ENCODE assay signal across 31 cellular contexts in the genomic region with DNA sequence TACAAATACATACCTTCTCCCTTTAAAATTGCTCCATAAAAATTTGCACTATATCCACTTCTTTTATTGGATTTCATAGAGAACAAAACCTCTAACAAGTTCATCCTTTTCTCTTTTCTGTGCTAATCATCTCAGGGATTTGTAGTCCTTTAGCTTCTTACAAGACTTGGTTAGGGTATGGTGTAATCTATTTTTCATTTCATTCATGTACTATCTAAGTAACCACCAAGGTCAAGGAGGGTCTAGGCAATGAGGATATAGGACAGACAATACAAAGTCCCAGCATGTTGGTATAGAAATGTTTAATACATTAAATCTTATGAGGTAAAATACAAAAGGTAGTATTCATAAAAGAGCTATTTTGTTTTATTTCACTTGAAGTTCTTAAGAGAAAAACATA. TPM values are rescaled to one million over a fixed set of nuclear protein-coding genes. Genes with fewer than 3 reads are reported as not detected.
DNase-seq lines count a peak whose midpoint lies in the region; ATAC-seq and TF ChIP-seq lines count a peak whose summit lies in the region.
"Had no signal": no experiment of that assay in that cellular context is flagged by ENCODE, and none has a peak within 500 bp of the region (broad histone marks: within the 10 kb centered on the region; RNA-seq: fewer than 3 reads in every experiment).

No MANE protein-coding gene starts in this region.

- ATAC-seq in CD4-positive, CD25-positive, alpha-beta regulatory T cell (ENCODE audit: low read depth in 2 of 2), result no peak
- ATAC-seq in WTC11, result peak; percentile 33
- ATAC-seq: body of pancreas; CD8-positive, alpha-beta T cell; PC-3; stimulated activated naive B cell treated with anti-CD40 and anti-IgM and Interleukin-4, amounts not matched to agents 10 μg/mL and 1 μg/mL and 100 μg/mL, for 72 hours; T-helper 17 cell had no signal

- H3K36me3 ChIP-seq in CD4-positive, CD25-positive, alpha-beta regulatory T cell (ENCODE audit: control insufficient read depth, insufficient read depth, low read length), result peaks cover 43% of the 10 kb centered on the region
- H3K36me3 ChIP-seq in iPS-18a (ENCODE audit: control insufficient read depth, low read depth, low read length), result peaks cover 43% of the 10 kb centered on the region

- TF ChIP-seq CTCF in WTC11 (IDR thresholded peaks at IDR 0.05), result no peak

- peaks cover 44% of the 10 kb centered on the region for H3K36me3 Mint-ChIP-seq in activated CD4-positive, alpha-beta T cell treated with anti-CD3 and anti-CD28 coated beads, Interleukin-2, amount 10 ng/mL, durations not matched to agents 24 days and 14 days (ENCODE audit: low read depth)
- H3K36me3 Mint-ChIP-seq in CD4-positive, CD25-positive, alpha-beta regulatory T cell, result peaks cover 19% of the 10 kb centered on the region
- peaks cover 41% of the 10 kb centered on the region for H3K36me3 Mint-ChIP-seq in WTC11

- no peaks in the 10 kb centered on the region for H3K27me3 ChIP-seq in CD4-positive, CD25-positive, alpha-beta regulatory T cell (ENCODE audit: control insufficient read depth, insufficient read depth, low read length)
- no peaks in the 10 kb centered on the region for H3K27me3 ChIP-seq in iPS-18a (ENCODE audit: control insufficient read depth, insufficient read depth, low read length)
- H3K27me3 ChIP-seq: body of pancreas, heart left ventricle, sigmoid colon, suprapubic skin had no signal

- POLR2A ChIA-PET in WTC11 (lab: Charles Lee), result no interaction called here

- no peak overlapping the region for H3K4me3 ChIP-seq in CD4-positive, CD25-positive, alpha-beta regulatory T cell (ENCODE audit: low read depth, low read length)
- H3K4me3 ChIP-seq in iPS-18a (ENCODE audit: low read length), result peak overlapping the region; percentile 25
- H3K4me3 ChIP-seq: body of pancreas, HAP-1, heart left ventricle, lung, sigmoid colon, suprapubic skin had no signal

- peak; percentile 4 for DNase-seq in activated CD4-positive, alpha-beta T cell treated with anti-CD3 and anti-CD28 coated beads, Interleukin-2, amount 10 ng/mL, durations not matched to agents 24 days and 14 days
- DNase-seq in activated CD4-positive, alpha-beta T cell treated with anti-CD3 and anti-CD28 coated beads for 1 hour, result no peak
- DNase-seq in CD4-positive, CD25-positive, alpha-beta regulatory T cell, result no peak
- DNase-seq in WTC11 (ENCODE audit: low spot score), result no peak
- no peak for DNase-seq in inferior parietal cortex (ENCODE audit: extremely low spot score)
- no peak for DNase-seq in MV-4-11 (lab: John Stamatoyannopoulos, UW)
- DNase-seq in posterior vena cava (ENCODE audit: low spot score), result no peak
- DNase-seq: 8988T; activated CD8-positive, alpha-beta memory T cell treated with anti-CD3 and anti-CD28 coated beads, Interleukin-2, amount 50 U/mL, for 48 hours; activated gamma-delta T cell; AML-193; body of pancreas; CD8-positive, alpha-beta T cell; effector CD8-positive, alpha-beta T cell; foreskin fibroblast; heart left ventricle; NCI-H1105 treated with DMSO at 0.1 percent for 48 hours; NCI-H1930; NCI-H524; NK-92 treated with Interleukin-12 subunit alpha and Interleukin-12 subunit beta, amount 100 ng/mL, for 24 hours; PC-3; posterior cingulate gyrus; sigmoid colon; SK-N-SH; stimulated activated CD4-positive, alpha-beta T cell treated with anti-CD3 and anti-CD28 coated beads, Interleukin-4, amount 100 ng/mL, for 4 hours; stimulated activated naive B cell treated with anti-CD40 and anti-IgM and Interleukin-4, amounts not matched to agents 10 μg/mL and 1 μg/mL and 100 μg/mL, for 72 hours; T-helper 17 cell had no signal

- intact Hi-C loops in activated CD4-positive, alpha-beta T cell treated with anti-CD3 and anti-CD28 coated beads, Interleukin-2, amount 10 ng/mL, durations not matched to agents 24 days and 14 days (cut with micrococcal nuclease), result no loop called here
- intact Hi-C loops in posterior vena cava (cut with DNase I), result no loop called here

- no peak overlapping the region for H3K4me3 Mint-ChIP-seq in activated CD4-positive, alpha-beta T cell treated with anti-CD3 and anti-CD28 coated beads, Interleukin-2, amount 10 ng/mL, durations not matched to agents 24 days and 14 days
- H3K4me3 Mint-ChIP-seq in CD4-positive, CD25-positive, alpha-beta regulatory T cell, result peak overlapping the region in 1 of 4 donors; percentile 21
- peak overlapping the region; percentile 26; the same call in 1 of the 2 replicates for H3K4me3 Mint-ChIP-seq in WTC11
- H3K4me3 Mint-ChIP-seq: CD8-positive, alpha-beta T cell; stimulated activated naive B cell treated with anti-CD40 and anti-IgM and Interleukin-4, amounts not matched to agents 10 μg/mL and 1 μg/mL and 100 μg/mL, for 72 hours; T-helper 17 cell had no signal

- H3K27ac Mint-ChIP-seq in activated CD4-positive, alpha-beta T cell treated with anti-CD3 and anti-CD28 coated beads, Interleukin-2, amount 10 ng/mL, durations not matched to agents 24 days and 14 days, result no peak overlapping the region
- no peak overlapping the region for H3K27ac Mint-ChIP-seq in CD4-positive, CD25-positive, alpha-beta regulatory T cell
- H3K27ac Mint-ChIP-seq in WTC11, result peak overlapping the region; percentile 76
- H3K27ac Mint-ChIP-seq: stimulated activated naive B cell treated with anti-CD40 and anti-IgM and Interleukin-4, amounts not matched to agents 10 μg/mL and 1 μg/mL and 100 μg/mL, for 72 hours; T-helper 17 cell had no signal

- H3K27ac ChIP-seq in CD4-positive, CD25-positive, alpha-beta regulatory T cell (ENCODE audit: insufficient read depth, low read length, poor library complexity, severe bottlenecking), result peak overlapping the region; percentile 43
- no peak overlapping the region for H3K27ac ChIP-seq in iPS-18a (ENCODE audit: low read length)
- H3K27ac ChIP-seq: body of pancreas, heart left ventricle, sigmoid colon, suprapubic skin had no signal

- H3K4me1 Mint-ChIP-seq in activated CD4-positive, alpha-beta T cell treated with anti-CD3 and anti-CD28 coated beads, Interleukin-2, amount 10 ng/mL, durations not matched to agents 24 days and 14 days, result peaks cover 15% of the 10 kb centered on the region
- H3K4me1 Mint-ChIP-seq in CD4-positive, CD25-positive, alpha-beta regulatory T cell, result peaks cover 15 to 20% (median 19%) of the 10 kb centered on the region in 4 donors
- H3K4me1 Mint-ChIP-seq in WTC11, result peaks cover 27% of the 10 kb centered on the region

- CTCF ChIA-PET in WTC11 (lab: Charles Lee), result no interaction called here

- no peaks in the 10 kb centered on the region for H3K9me3 ChIP-seq in CD4-positive, CD25-positive, alpha-beta regulatory T cell (ENCODE audit: control insufficient read depth in 2 of 2, low read length in 2 of 2)
- H3K9me3 ChIP-seq in iPS-18a (ENCODE audit: control insufficient read depth, low read depth, low read length), result no peaks in the 10 kb centered on the region
- H3K9me3 ChIP-seq: body of pancreas, HAP-1, heart left ventricle, sigmoid colon, SK-N-SH, suprapubic skin had no signal

- H3K4me1 ChIP-seq in CD4-positive, CD25-positive, alpha-beta regulatory T cell (ENCODE audit: control insufficient read depth, insufficient read depth, low read length, poor library complexity, severe bottlenecking), result no peaks in the 10 kb centered on the region
- peaks cover 31% of the 10 kb centered on the region for H3K4me1 ChIP-seq in iPS-18a (ENCODE audit: control insufficient read depth, low read depth, low read length)
- H3K4me1 ChIP-seq: body of pancreas, heart left ventricle, sigmoid colon, suprapubic skin had no signal

- no peak overlapping the region for H3K9ac ChIP-seq in iPS-18a (ENCODE audit: low read length)
- H3K9ac ChIP-seq: SK-N-SH had no signal

- no peaks in the 10 kb centered on the region for H3K9me3 Mint-ChIP-seq in activated CD4-positive, alpha-beta T cell treated with anti-CD3 and anti-CD28 coated beads, Interleukin-2, amount 10 ng/mL, durations not matched to agents 24 days and 14 days
- H3K9me3 Mint-ChIP-seq in CD4-positive, CD25-positive, alpha-beta regulatory T cell, result no peaks in the 10 kb centered on the region
- H3K9me3 Mint-ChIP-seq in WTC11, result no peaks in the 10 kb centered on the region
- H3K9me3 Mint-ChIP-seq: CD8-positive, alpha-beta T cell; stimulated activated naive B cell treated with anti-CD40 and anti-IgM and Interleukin-4, amounts not matched to agents 10 μg/mL and 1 μg/mL and 100 μg/mL, for 72 hours had no signal

- H3K27me3 Mint-ChIP-seq in activated CD4-positive, alpha-beta T cell treated with anti-CD3 and anti-CD28 coated beads, Interleukin-2, amount 10 ng/mL, durations not matched to agents 24 days and 14 days, result no peaks in the 10 kb centered on the region
- no peaks in the 10 kb centered on the region for H3K27me3 Mint-ChIP-seq in CD4-positive, CD25-positive, alpha-beta regulatory T cell
- no peaks in the 10 kb centered on the region for H3K27me3 Mint-ChIP-seq in WTC11 (ENCODE audit: low read depth)
- H3K27me3 Mint-ChIP-seq: stimulated activated naive B cell treated with anti-CD40 and anti-IgM and Interleukin-4, amounts not matched to agents 10 μg/mL and 1 μg/mL and 100 μg/mL, for 72 hours; T-helper 17 cell had no signal

TF ChIP-seq in WTC11, 78 proteins besides CTCF, POLR2A, EP300 and RAD21 (continues in another document):
- TF ChIP-seq ESRRA (CRISPR knock-in tag; IDR thresholded peaks at IDR 0.05; ENCODE audit: borderline replicate concordance) (no peak), TEAD1 (CRISPR knock-in tag; IDR thresholded peaks at IDR 0.05) (no peak)

RNA-seq across cellular contexts. Expression of gene C2orf69, which starts 17.5 kb away (rescaled TPM):
- total RNA-seq in activated CD4-positive, alpha-beta T cell treated with anti-CD3 and anti-CD28 coated beads, Interleukin-2, amount 10 ng/mL, durations not matched to agents 24 days and 14 days, result 17.1 and 17.4 TPM in 2 replicates
- total RNA-seq in CD4-positive, CD25-positive, alpha-beta regulatory T cell, result 17.2 TPM
- polyA plus RNA-seq in CD4-positive, CD25-positive, alpha-beta regulatory T cell, result 10 to 100 TPM; 12.4 to 16.1 (median 14.3) TPM
- total RNA-seq in WTC11 (2021) (25.8 to 29.9 TPM (median 26.5 TPM) in 3 replicates), posterior vena cava (10 to 100 TPM; 13.5 to 16.5 TPM)

RNA-seq across cellular contexts. Expression of gene TYW5, which starts 26.7 kb away (rescaled TPM):
- total RNA-seq in activated CD4-positive, alpha-beta T cell treated with anti-CD3 and anti-CD28 coated beads, Interleukin-2, amount 10 ng/mL, durations not matched to agents 24 days and 14 days, result 10.9 and 11.7 TPM in 2 replicates
- total RNA-seq in CD4-positive, CD25-positive, alpha-beta regulatory T cell, result 14.1 TPM
- polyA plus RNA-seq in CD4-positive, CD25-positive, alpha-beta regulatory T cell, result 1 to 10 TPM; 4.0 to 5.1 (median 4.5) TPM
- 13.5 to 15.2 TPM (median 13.8 TPM) in 3 replicates for total RNA-seq in WTC11 (2021)
- total RNA-seq in posterior vena cava, result 1 to 10 TPM; 5.7 to 6.0 TPM

RNA-seq across cellular contexts. Expression of gene MAIP1, which starts 26.8 kb away (rescaled TPM):
- 27.9 and 29.6 TPM in 2 replicates for total RNA-seq in activated CD4-positive, alpha-beta T cell treated with anti-CD3 and anti-CD28 coated beads, Interleukin-2, amount 10 ng/mL, durations not matched to agents 24 days and 14 days
- total RNA-seq in CD4-positive, CD25-positive, alpha-beta regulatory T cell, result 23.3 TPM
- polyA plus RNA-seq in CD4-positive, CD25-positive, alpha-beta regulatory T cell, result 10 to 100 TPM; 17.7 to 25.5 (median 20.4) TPM
- total RNA-seq in WTC11 (2021), result 25.0 to 29.3 TPM (median 27.0 TPM) in 3 replicates
- total RNA-seq in posterior vena cava, result 10 to 100 TPM; 12.3 to 14.1 TPM
